In the genomic region with DNA sequence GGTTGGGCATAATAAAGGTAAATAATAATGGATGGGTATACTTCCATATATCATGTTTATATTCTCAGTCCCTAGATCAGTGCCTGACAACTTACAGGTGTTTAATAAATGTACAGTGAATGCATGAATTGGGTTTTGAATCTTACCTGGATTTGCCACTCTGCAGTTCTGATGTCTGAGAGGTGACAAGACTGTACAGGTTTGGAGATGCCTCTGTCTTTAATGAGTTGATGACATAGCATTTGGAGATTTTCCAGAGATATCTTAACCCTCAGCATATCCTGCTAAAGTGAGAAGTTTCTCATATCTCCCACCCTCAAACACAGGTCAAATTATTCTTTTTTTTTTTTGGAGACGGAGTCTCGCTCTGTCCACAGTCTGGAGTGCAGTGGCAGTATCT, we compare ENCODE assay signal across 1 cellular context.
TF ChIP-seq lines count a peak whose summit lies in the region.

No MANE protein-coding gene starts in this region.

TF ChIP-seq in SK-N-SH treated with all-trans-retinoic acid at 6 μM for 48 hours, 23 proteins besides CTCF, POLR2A, EP300 and RAD21 (continued from another document):
- TF ChIP-seq, protein P1, sequence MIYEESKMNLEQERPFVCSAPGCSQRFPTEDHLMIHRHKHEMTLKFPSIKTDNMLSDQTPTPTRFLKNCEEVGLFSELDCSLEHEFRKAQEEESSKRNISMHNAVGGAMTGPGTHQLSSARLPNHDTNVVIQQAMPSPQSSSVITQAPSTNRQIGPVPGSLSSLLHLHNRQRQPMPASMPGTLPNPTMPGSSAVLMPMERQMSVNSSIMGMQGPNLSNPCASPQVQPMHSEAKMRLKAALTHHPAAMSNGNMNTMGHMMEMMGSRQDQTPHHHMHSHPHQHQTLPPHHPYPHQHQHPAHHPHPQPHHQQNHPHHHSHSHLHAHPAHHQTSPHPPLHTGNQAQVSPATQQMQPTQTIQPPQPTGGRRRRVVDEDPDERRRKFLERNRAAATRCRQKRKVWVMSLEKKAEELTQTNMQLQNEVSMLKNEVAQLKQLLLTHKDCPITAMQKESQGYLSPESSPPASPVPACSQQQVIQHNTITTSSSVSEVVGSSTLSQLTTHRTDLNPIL (CRISPR knock-in tag; IDR thresholded peaks at IDR 0.05; ENCODE audit: low read depth), result no peak
TF ChIP-seq in SK-N-SH treated with all-trans-retinoic acid at 6 μM for 48 hours: peak in this region for 0.
